In genomic region chr9:134178781-134179551, GRCh38 we compare ENCODE assay signal across 14 cellular contexts. TPM values are rescaled to one million over a fixed set of nuclear protein-coding genes. Genes with fewer than 3 reads are reported as not detected.
A peak's percentile ranks its signal among the peaks of the same experiment; 100 is the strongest.
DNase-seq lines count a peak whose midpoint lies in the region; ATAC-seq and TF ChIP-seq lines count a peak whose summit lies in the region.
"Had no signal": no experiment of that assay in that cellular context is flagged by ENCODE, and none has a peak within 500 bp of the region (broad histone marks: within the 10 kb centered on the region; RNA-seq: fewer than 3 reads in every experiment).

No MANE protein-coding gene starts in this region.

- H3K27me3 ChIP-seq in heart right ventricle = peaks cover 0 to 38% (median 24%) of the 10 kb centered on the region in 7 donors

- DNase-seq in Daoy (ENCODE audit: low read depth) = peak; percentile 44
- peak; percentile 57 for DNase-seq in RPMI8226
- DNase-seq in heart right ventricle = peak in 1 of 2 donors; percentile 57
- DNase-seq in sciatic nerve (ENCODE audit: low spot score) = peak; percentile 81
- no peak for DNase-seq in pons (ENCODE audit: low spot score)
- no peak for DNase-seq in OCI-M2 (lab: John Stamatoyannopoulos, UW; ENCODE audit: unreplicated experiment)
- DNase-seq in NK-92 (lab: John Stamatoyannopoulos, UW; ENCODE audit: unreplicated experiment) = no peak
- no peak for DNase-seq in RWPE1 (ENCODE audit: low spot score)
- DNase-seq: activated CD4-positive, alpha-beta T cell treated with anti-CD3 and anti-CD28 coated beads, Interleukin-2, amount 50 U/mL, for 1 hour; amygdala; NCI-H146 had no signal

- no peak overlapping the region for H3K4me3 ChIP-seq in heart right ventricle
- H3K4me3 ChIP-seq: skin epidermis had no signal

- intact Hi-C loops in heart right ventricle (cut with DNase I) = loop anchor here in 9 of 10 donors (5.0 to 10.0 kb wide), 10 partner anchors 33 to 566 kb away; partner anchors contain the start of genes RXRA (in 3 of the 9) and COL5A1 (in 2 of the 9)
- intact Hi-C loops in sciatic nerve (cut with DNase I) = loop anchor here (10.0 kb wide), 1 partner anchor 146 kb away; the partner anchor contains the start of gene RXRA

- POLR2A ChIA-PET in RWPE1 (lab: Yijun Ruan, JAX; ENCODE audit: low non-redundant PET) = no interaction called here

- no peaks in the 10 kb centered on the region for H3K36me3 ChIP-seq in heart right ventricle

- H3K27ac ChIP-seq in heart right ventricle (peak overlapping the region in 1 of 10 donors; percentile 10), RWPE1 (no peak overlapping the region)
- H3K27ac ChIP-seq: skin epidermis had no signal

- ATAC-seq in heart right ventricle (peak; percentile 5 to 71 (median 46)), sciatic nerve (peak; percentile 83)

- no peak for TF ChIP-seq CTCF in heart right ventricle (IDR thresholded peaks at IDR 0.05)
- TF ChIP-seq CTCF in RWPE1 (conservative IDR thresholded peaks at IDR 0.05; ENCODE audit: low read depth) = no peak

- peaks cover 0 to 40% (median 27%) of the 10 kb centered on the region in 9 donors for H3K4me1 ChIP-seq in heart right ventricle

- no peaks in the 10 kb centered on the region for H3K9me3 ChIP-seq in heart right ventricle

- 39 to 52% methylated on average over 30 of the region's 30 CpGs for WGBS in heart right ventricle, 2 donors

- CTCF ChIA-PET in RWPE1 (lab: Yijun Ruan, JAX) = interaction anchor here (0.6 to 2.1 kb wide), 2 partner anchors 8 to 684 kb away, joined by 6 to 8 read pairs; no protein-coding TSS in a partner anchor

RNA-seq across cellular contexts. Expression of gene RNU6ATAC, which starts 14.6 kb away (rescaled TPM):
- not detected in 2 replicates for total RNA-seq in Daoy (2014; rRNA removed; shearing (Covaris generic))
- 100 to 1,000 TPM in 3 of 10 donors, 10 to 100 TPM in 6, not detected in 1; 21.4 to 172 (median 66.8) TPM for total RNA-seq in heart right ventricle
- polyA plus RNA-seq in heart right ventricle = not detected
- 193 TPM for total RNA-seq in sciatic nerve
- total RNA-seq: lower leg skin had no signal
- polyA plus RNA-seq: esophagus had no signal

RNA-seq across cellular contexts. Expression of gene WDR5, which starts 43.1 kb away (rescaled TPM):
- total RNA-seq in Daoy (2014; rRNA removed; shearing (Covaris generic)) = 36.5 and 40.9 TPM in 2 replicates
- total RNA-seq in heart right ventricle (10 to 100 TPM; 16.1 to 22.5 (median 18.1) TPM), sciatic nerve (24.9 TPM)
- polyA plus RNA-seq in heart right ventricle = 10 to 100 TPM; 14.0 to 17.8 TPM

Comparison
In these comparisons a context has a peak if more than half of its experiments do, and no peak if none do; other contexts are left out.
1. DNase-seq: peak in Daoy (single experiment), RPMI8226 (single experiment) and sciatic nerve (single experiment); none in pons (single experiment), OCI-M2 (single experiment), NK-92 (single experiment) and RWPE1 (single experiment).